1 cellular context compared by ENCODE assay signal in the genomic region with DNA sequence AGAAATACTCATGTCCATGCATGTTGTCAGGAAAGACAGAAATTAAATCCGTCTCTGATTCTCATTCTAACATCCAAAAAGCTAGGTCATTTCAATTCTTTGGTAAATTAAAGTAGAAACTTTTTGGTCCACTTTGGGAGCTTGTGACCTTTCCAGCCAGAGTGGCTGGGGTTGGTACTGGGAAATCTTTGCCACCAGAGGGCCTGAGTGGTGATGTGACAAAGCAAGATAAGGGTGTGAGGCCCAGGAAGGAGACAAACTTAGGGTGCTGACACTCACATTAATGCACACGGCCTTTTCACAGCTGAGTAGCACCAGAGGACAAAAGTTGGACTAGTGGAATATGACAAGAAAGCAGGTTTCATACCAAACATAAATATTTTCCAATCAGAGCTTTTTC.
TF ChIP-seq lines count a peak whose summit lies in the region.

No MANE protein-coding gene starts in this region.

TF ChIP-seq in HepG2, 621 proteins besides CTCF, POLR2A, EP300 and RAD21 (continued from another document):
- TF ChIP-seq, protein P1, sequence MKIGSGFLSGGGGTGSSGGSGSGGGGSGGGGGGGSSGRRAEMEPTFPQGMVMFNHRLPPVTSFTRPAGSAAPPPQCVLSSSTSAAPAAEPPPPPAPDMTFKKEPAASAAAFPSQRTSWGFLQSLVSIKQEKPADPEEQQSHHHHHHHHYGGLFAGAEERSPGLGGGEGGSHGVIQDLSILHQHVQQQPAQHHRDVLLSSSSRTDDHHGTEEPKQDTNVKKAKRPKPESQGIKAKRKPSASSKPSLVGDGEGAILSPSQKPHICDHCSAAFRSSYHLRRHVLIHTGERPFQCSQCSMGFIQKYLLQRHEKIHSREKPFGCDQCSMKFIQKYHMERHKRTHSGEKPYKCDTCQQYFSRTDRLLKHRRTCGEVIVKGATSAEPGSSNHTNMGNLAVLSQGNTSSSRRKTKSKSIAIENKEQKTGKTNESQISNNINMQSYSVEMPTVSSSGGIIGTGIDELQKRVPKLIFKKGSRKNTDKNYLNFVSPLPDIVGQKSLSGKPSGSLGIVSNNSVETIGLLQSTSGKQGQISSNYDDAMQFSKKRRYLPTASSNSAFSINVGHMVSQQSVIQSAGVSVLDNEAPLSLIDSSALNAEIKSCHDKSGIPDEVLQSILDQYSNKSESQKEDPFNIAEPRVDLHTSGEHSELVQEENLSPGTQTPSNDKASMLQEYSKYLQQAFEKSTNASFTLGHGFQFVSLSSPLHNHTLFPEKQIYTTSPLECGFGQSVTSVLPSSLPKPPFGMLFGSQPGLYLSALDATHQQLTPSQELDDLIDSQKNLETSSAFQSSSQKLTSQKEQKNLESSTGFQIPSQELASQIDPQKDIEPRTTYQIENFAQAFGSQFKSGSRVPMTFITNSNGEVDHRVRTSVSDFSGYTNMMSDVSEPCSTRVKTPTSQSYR (CRISPR knock-in tag; IDR thresholded peaks at IDR 0.05; ENCODE audit: borderline replicate concordance): no peak
- no peak for TF ChIP-seq ATF1 (CRISPR knock-in tag; IDR thresholded peaks at IDR 0.05)
- no peak for TF ChIP-seq SALL2 (CRISPR knock-in tag; IDR thresholded peaks at IDR 0.05)
- TF ChIP-seq ZKSCAN1 (IDR thresholded peaks at IDR 0.05; ENCODE audit: low read length): no peak
- no peak for TF ChIP-seq PLRG1 (conservative IDR thresholded peaks at IDR 0.05)
- TF ChIP-seq EED (CRISPR knock-in tag; IDR thresholded peaks at IDR 0.05): no peak
- no peak for TF ChIP-seq SAFB2 (CRISPR knock-in tag; IDR thresholded peaks at IDR 0.05; ENCODE audit: borderline replicate concordance, low read depth)
- TF ChIP-seq ZNF614 (CRISPR knock-in tag; IDR thresholded peaks at IDR 0.05; ENCODE audit: borderline replicate concordance): no peak
- no peak for TF ChIP-seq PRMT3 (CRISPR knock-in tag; IDR thresholded peaks at IDR 0.05; ENCODE audit: borderline replicate concordance, low read depth)
- TF ChIP-seq NR3C1 (CRISPR knock-in tag; IDR thresholded peaks at IDR 0.05): no peak
- TF ChIP-seq HOXA9 (CRISPR knock-in tag; IDR thresholded peaks at IDR 0.05; ENCODE audit: borderline replicate concordance): no peak
- no peak for TF ChIP-seq ATAD3A (CRISPR knock-in tag; IDR thresholded peaks at IDR 0.05)
- TF ChIP-seq, protein P2, sequence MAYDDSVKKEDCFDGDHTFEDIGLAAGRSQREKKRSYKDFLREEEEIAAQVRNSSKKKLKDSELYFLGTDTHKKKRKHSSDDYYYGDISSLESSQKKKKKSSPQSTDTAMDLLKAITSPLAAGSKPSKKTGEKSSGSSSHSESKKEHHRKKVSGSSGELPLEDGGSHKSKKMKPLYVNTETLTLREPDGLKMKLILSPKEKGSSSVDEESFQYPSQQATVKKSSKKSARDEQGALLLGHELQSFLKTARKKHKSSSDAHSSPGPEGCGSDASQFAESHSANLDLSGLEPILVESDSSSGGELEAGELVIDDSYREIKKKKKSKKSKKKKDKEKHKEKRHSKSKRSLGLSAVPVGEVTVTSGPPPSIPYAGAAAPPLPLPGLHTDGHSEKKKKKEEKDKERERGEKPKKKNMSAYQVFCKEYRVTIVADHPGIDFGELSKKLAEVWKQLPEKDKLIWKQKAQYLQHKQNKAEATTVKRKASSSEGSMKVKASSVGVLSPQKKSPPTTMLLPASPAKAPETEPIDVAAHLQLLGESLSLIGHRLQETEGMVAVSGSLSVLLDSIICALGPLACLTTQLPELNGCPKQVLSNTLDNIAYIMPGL (CRISPR knock-in tag; IDR thresholded peaks at IDR 0.05; ENCODE audit: borderline replicate concordance in 1 of 2, low read depth in 1 of 2): no peak
